ENCODE assay signal across 7 cellular contexts in the genomic region with DNA sequence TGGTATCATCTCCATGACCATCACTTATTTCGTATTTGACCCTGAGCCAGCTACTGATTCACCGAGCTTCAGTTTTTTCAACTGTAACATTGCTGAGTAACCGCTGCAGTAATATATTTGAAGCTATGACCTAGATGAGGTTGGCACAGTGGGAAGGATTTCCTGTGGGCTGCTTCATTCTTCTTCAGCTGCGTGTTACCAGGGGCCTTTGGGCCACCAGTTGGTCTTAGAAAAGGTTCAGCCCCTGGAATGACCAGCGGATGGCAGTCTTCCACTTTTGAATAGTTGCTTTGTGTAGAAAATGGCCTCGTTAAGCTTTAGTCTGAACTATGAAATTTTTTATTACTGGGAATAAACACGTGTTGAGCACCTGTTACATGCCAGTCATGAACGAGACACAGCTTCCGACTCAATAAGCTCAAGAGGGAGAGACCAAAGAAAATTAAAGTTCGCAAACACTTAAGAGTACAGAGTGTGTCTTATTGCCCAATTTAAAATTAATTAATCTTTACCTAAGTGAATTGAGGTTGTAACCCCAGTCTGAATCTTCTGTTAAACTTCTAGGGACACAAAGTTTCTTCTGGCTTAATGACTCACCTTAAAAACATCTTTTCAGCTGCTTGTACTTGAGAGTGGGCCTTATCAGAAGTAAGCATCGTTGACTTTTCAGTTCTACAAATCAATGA.
A peak's percentile ranks its signal among the peaks of the same experiment; 100 is the strongest.
DNase-seq lines count a peak whose midpoint lies in the region; ATAC-seq and TF ChIP-seq lines count a peak whose summit lies in the region.

No MANE protein-coding gene starts in this region.

- H3K4me1 Mint-ChIP-seq in stimulated activated memory B cell treated with anti-CD40 and anti-IgM and Interleukin-4, amounts not matched to agents 10 μg/mL and 1 μg/mL and 100 μg/mL, for 72 hours: peaks cover 7% of the 10 kb centered on the region

- H3K4me3 Mint-ChIP-seq in stimulated activated memory B cell treated with anti-CD40 and anti-IgM and Interleukin-4, amounts not matched to agents 10 μg/mL and 1 μg/mL and 100 μg/mL, for 72 hours: no peak overlapping the region

- no peak overlapping the region for H3K4me3 ChIP-seq in WERI-Rb-1 (ENCODE audit: low read depth, low read length)

- no peaks in the 10 kb centered on the region for H3K9me3 ChIP-seq in WERI-Rb-1 (ENCODE audit: severe bottlenecking)

- no peaks in the 10 kb centered on the region for H3K27me3 ChIP-seq in WERI-Rb-1 (ENCODE audit: insufficient read depth, low read depth, severe bottlenecking)

- H3K36me3 ChIP-seq in WERI-Rb-1: no peaks in the 10 kb centered on the region

- H3K27me3 Mint-ChIP-seq in stimulated activated memory B cell treated with anti-CD40 and anti-IgM and Interleukin-4, amounts not matched to agents 10 μg/mL and 1 μg/mL and 100 μg/mL, for 72 hours: peaks cover 19% of the 10 kb centered on the region

- DNase-seq in ELR (ENCODE audit: low read depth): peak; percentile 99
- peak; percentile 71 for DNase-seq in HuH-7 (ENCODE audit: low spot score)
- peak; percentile 54 for DNase-seq in WERI-Rb-1
- peak; percentile 61 for DNase-seq in iPS-NIHi7 (ENCODE audit: extremely low spot score)
- no peak for DNase-seq in NCI-H2171 (lab: John Stamatoyannopoulos, UW)

- ATAC-seq in HG03159 (IDR thresholded peaks at IDR 0.05; ENCODE audit: unreplicated experiment): no peak
- no peak for ATAC-seq in stimulated activated memory B cell treated with anti-CD40 and anti-IgM and Interleukin-4, amounts not matched to agents 10 μg/mL and 1 μg/mL and 100 μg/mL, for 72 hours

- peak; percentile 66 for TF ChIP-seq CTCF in WERI-Rb-1 (IDR thresholded peaks at IDR 0.05; ENCODE audit: low read depth, low read length)

- no peak overlapping the region for H3K27ac ChIP-seq in WERI-Rb-1

- H3K27ac Mint-ChIP-seq in stimulated activated memory B cell treated with anti-CD40 and anti-IgM and Interleukin-4, amounts not matched to agents 10 μg/mL and 1 μg/mL and 100 μg/mL, for 72 hours: no peak overlapping the region

- H3K9me3 Mint-ChIP-seq in stimulated activated memory B cell treated with anti-CD40 and anti-IgM and Interleukin-4, amounts not matched to agents 10 μg/mL and 1 μg/mL and 100 μg/mL, for 72 hours: peaks cover 3% of the 10 kb centered on the region

- no peaks in the 10 kb centered on the region for H3K36me3 Mint-ChIP-seq in stimulated activated memory B cell treated with anti-CD40 and anti-IgM and Interleukin-4, amounts not matched to agents 10 μg/mL and 1 μg/mL and 100 μg/mL, for 72 hours
